30 cellular contexts compared by ENCODE assay signal in genomic region chr1:54777431-54777830, GRCh38. TPM values are rescaled to one million over a fixed set of nuclear protein-coding genes. Genes with fewer than 3 reads are reported as not detected.
DNase-seq lines count a peak whose midpoint lies in the region; ATAC-seq, FAIRE-seq and TF ChIP-seq lines count a peak whose summit lies in the region.
"Had no signal": no experiment of that assay in that cellular context is flagged by ENCODE, and none has a peak within 500 bp of the region (broad histone marks: within the 10 kb centered on the region; RNA-seq: fewer than 3 reads in every experiment).

No MANE protein-coding gene starts in this region.

- peaks cover 2% of the 10 kb centered on the region; the same call in 1 of the 2 replicates for H3K79me1 ChIP-seq in H1 (ENCODE audit: low read depth, low read length)

- no peak for DNase-seq in heart right ventricle
- no peak for DNase-seq in left ventricle myocardium inferior
- peak; percentile 10 for DNase-seq in LHCN-M2 (ENCODE audit: low read depth)
- DNase-seq in H1 (ENCODE audit: low read depth in 1 of 2, low spot score in 2 of 2): no peak
- no peak for DNase-seq in activated CD8-positive, alpha-beta T cell treated with anti-CD3 and anti-CD28 coated beads for 36 hours
- no peak for DNase-seq in right lobe of liver
- DNase-seq: AML-193; CD4-positive, alpha-beta T cell; COR-L47; DMS53; H7; HFFc6; NCI-H1092 treated with DMSO at 0.1 percent for 48 hours; NCI-H187 treated with DMSO at 0.1 percent for 48 hours; NCI-H2171 treated with DMSO at 0.1 percent for 48 hours; NCI-H524; NCI-H774; PC-9; SHP77 had no signal

- peak in 6 of 8 donors; percentile 60 to 81 (median 70) for ATAC-seq in heart right ventricle
- no peak for ATAC-seq in activated CD8-positive, alpha-beta T cell treated with anti-CD3 and anti-CD28 coated beads for 36 hours
- no peak for ATAC-seq in HG02571 (IDR thresholded peaks at IDR 0.05; ENCODE audit: unreplicated experiment)
- no peak for ATAC-seq in right lobe of liver

- no peak for TF ChIP-seq RAD21 in H1 (IDR thresholded peaks at IDR 0.05 in 1 of 2, conservative IDR thresholded peaks at IDR 0.05 in 1 of 2; ENCODE audit: low read depth in 2 of 2, low read length in 2 of 2)

- POLR2A ChIA-PET in H1 (lab: Charles Lee; ENCODE audit: partially characterized antibody): interaction anchor here (1.4 kb wide), 1 partner anchor 14 kb away, joined by 5 read pairs; the partner anchor contains the start of gene PARS2
- POLR2A ChIA-PET in activated CD8-positive, alpha-beta T cell treated with anti-CD3 and anti-CD28 coated beads for 36 hours (lab: Charles Lee): no interaction called here

- no peak overlapping the region for H4K8ac ChIP-seq in H1 (ENCODE audit: extremely low read depth, insufficient read depth, low read length)

- 0 out of 2 replicates have a peak overlapping the region, but pooled peaks have one; percentile 32 for H2AK5ac ChIP-seq in H1 (ENCODE audit: low read depth, low read length)

- H3K18ac ChIP-seq in H1 (ENCODE audit: extremely low read depth, low read length): no peak overlapping the region

- no peak overlapping the region for H3K4me3 Mint-ChIP-seq in activated CD8-positive, alpha-beta T cell treated with anti-CD3 and anti-CD28 coated beads for 36 hours
- H3K4me3 Mint-ChIP-seq: CD4-positive, alpha-beta T cell; HFFc6; IgD-negative memory B cell had no signal

- no peaks in the 10 kb centered on the region for H3K36me3 Mint-ChIP-seq in activated CD8-positive, alpha-beta T cell treated with anti-CD3 and anti-CD28 coated beads for 36 hours (ENCODE audit: low read depth)

- H2BK20ac ChIP-seq in H1 (ENCODE audit: low read length): no peak overlapping the region

- H3K23ac ChIP-seq in H1 (ENCODE audit: insufficient read length): no peak overlapping the region

- intact Hi-C loops in heart right ventricle (cut with DNase I): no loop called here
- intact Hi-C loops in left ventricle myocardium inferior (cut with micrococcal nuclease): no loop called here
- intact Hi-C loops in activated CD8-positive, alpha-beta T cell treated with anti-CD3 and anti-CD28 coated beads for 36 hours (cut with micrococcal nuclease): no loop called here
- intact Hi-C loops in right lobe of liver (cut with DNase I): no loop called here

- H3K4me1 ChIP-seq in heart right ventricle: peaks cover 0 to 7% (median 0%) of the 10 kb centered on the region in 9 donors
- H3K4me1 ChIP-seq in left ventricle myocardium inferior: peaks cover 14% of the 10 kb centered on the region
- peaks cover 0 to 4% (median 3%) of the 10 kb centered on the region in 4 experiments; a peak in 2 of 7 replicates for H3K4me1 ChIP-seq in H1 (replicated peaks in 1 of 4; ENCODE audit: control insufficient read depth in 3 of 4, insufficient read depth in 4 of 4, low read length in 3 of 4)
- H3K4me1 ChIP-seq in stomach smooth muscle (ENCODE audit: control insufficient read depth, insufficient read depth, low read length): peaks cover 19% of the 10 kb centered on the region
- H3K4me1 ChIP-seq in right lobe of liver: peaks cover 0 to 4% (median 0%) of the 10 kb centered on the region in 4 donors

- no peak for TF ChIP-seq POLR2A in H1 (IDR thresholded peaks at IDR 0.05; ENCODE audit: control extremely low read depth in 1 of 2, low read depth in 2 of 2, low read length in 2 of 2)
- TF ChIP-seq POLR2A in right lobe of liver (IDR thresholded peaks at IDR 0.05): no peak

- H3K56ac ChIP-seq in H1 (replicated peaks; ENCODE audit: insufficient read length, low read depth, low read length): no peak overlapping the region

- H3K14ac ChIP-seq in H1 (ENCODE audit: insufficient read length): no peak overlapping the region

- peaks cover 5% of the 10 kb centered on the region; the same call in 1 of the 2 replicates for H3K23me2 ChIP-seq in H1 (ENCODE audit: low read depth, low read length)

- H4K91ac ChIP-seq in H1 (replicated peaks; ENCODE audit: insufficient read length, low read length): no peak overlapping the region

- peak overlapping the region; percentile 88; the same call in 1 of the 2 replicates for H2BK15ac ChIP-seq in H1 (ENCODE audit: low read length)

- H3K27me3 Mint-ChIP-seq in activated CD8-positive, alpha-beta T cell treated with anti-CD3 and anti-CD28 coated beads for 36 hours: no peaks in the 10 kb centered on the region
- H3K27me3 Mint-ChIP-seq: CD4-positive, alpha-beta T cell had no signal

- no peak overlapping the region for H2BK12ac ChIP-seq in H1 (ENCODE audit: low read depth, low read length)

- no peak overlapping the region for H2AFZ ChIP-seq in H1 (ENCODE audit: low read length)
- H2AFZ ChIP-seq: PC-9 had no signal

- H3K9ac ChIP-seq in H1 (replicated peaks in 1 of 4; ENCODE audit: extremely low read depth in 1 of 4, low read depth in 3 of 4, low read length in 3 of 4): no peak overlapping the region
- no peak overlapping the region for H3K9ac ChIP-seq in stomach smooth muscle (ENCODE audit: low read length in 2 of 2)
- H3K9ac ChIP-seq: BLaER1 treated with 17β-estradiol and CSF1 and Interleukin-3, amounts not matched to agents 10 nM and 100 nM; KMS-11 had no signal

- no peaks in the 10 kb centered on the region for H3K4me1 Mint-ChIP-seq in activated CD8-positive, alpha-beta T cell treated with anti-CD3 and anti-CD28 coated beads for 36 hours (ENCODE audit: low read depth)

- no peak overlapping the region for H3K4me2 ChIP-seq in H1 (ENCODE audit: insufficient read depth in 1 of 2, low read depth in 2 of 2, low read length in 2 of 2)
- H3K4me2 ChIP-seq: BLaER1 treated with 17β-estradiol and CSF1 and Interleukin-3, amounts not matched to agents 10 nM and 100 nM; KMS-11; PC-9 had no signal

- TF ChIP-seq CTCF in heart right ventricle (IDR thresholded peaks at IDR 0.05) (no peak), left ventricle myocardium inferior (IDR thresholded peaks at IDR 0.05; ENCODE audit: borderline replicate concordance) (no peak), H1 (IDR thresholded peaks at IDR 0.05; ENCODE audit: control extremely low read depth in 1 of 3, insufficient read depth in 1 of 3, low read depth in 1 of 3, low read length in 3 of 3) (no peak), right lobe of liver (IDR thresholded peaks at IDR 0.05) (no peak)
- TF ChIP-seq CTCF in activated CD8-positive, alpha-beta T cell treated with anti-CD3 and anti-CD28 coated beads for 36 hours (IDR thresholded peaks at IDR 0.05): no peak

- H2BK5ac ChIP-seq in H1 (ENCODE audit: low read depth, low read length): no peak overlapping the region

- H3K4me3 ChIP-seq in heart right ventricle (no peak overlapping the region), left ventricle myocardium inferior (no peak overlapping the region), H1 (ENCODE audit: extremely low read depth in 1 of 4, insufficient read depth in 2 of 4, low read depth in 3 of 4, low read length in 4 of 4) (no peak overlapping the region), stomach smooth muscle (ENCODE audit: low read length in 2 of 2) (no peak overlapping the region), right lobe of liver (no peak overlapping the region)
- H3K4me3 ChIP-seq: BLaER1 treated with 17β-estradiol and CSF1 and Interleukin-3, amounts not matched to agents 10 nM and 100 nM; PC-9 had no signal

- peak overlapping the region in 1 of 10 donors; percentile 40 for H3K27ac ChIP-seq in heart right ventricle
- no peak overlapping the region for H3K27ac ChIP-seq in left ventricle myocardium inferior (replicated peaks)
- H3K27ac ChIP-seq in H1 (ENCODE audit: low read depth, low read length): no peak overlapping the region
- H3K27ac ChIP-seq in stomach smooth muscle (ENCODE audit: low read length): peak overlapping the region; percentile 60
- H3K27ac ChIP-seq in right lobe of liver: no peak overlapping the region
- H3K27ac ChIP-seq: BLaER1 treated with 17β-estradiol and CSF1 and Interleukin-3, amounts not matched to agents 10 nM and 100 nM; HL-60; KMS-11; PC-9 had no signal

- TF ChIP-seq EP300 in H1 (IDR thresholded peaks at IDR 0.05; ENCODE audit: borderline replicate concordance in 1 of 2, low read depth in 2 of 2, low read length in 2 of 2): no peak

- no peak overlapping the region for H2BK120ac ChIP-seq in H1 (replicated peaks; ENCODE audit: low read depth, low read length)

- H3K27me3 ChIP-seq in heart right ventricle (peaks cover 4 to 36% (median 23%) of the 10 kb centered on the region in 7 donors), left ventricle myocardium inferior (ENCODE audit: low read depth) (peaks cover 40% of the 10 kb centered on the region), H1 (replicated peaks in 1 of 4; ENCODE audit: control insufficient read depth in 3 of 4, extremely low read depth in 1 of 4, insufficient read depth in 3 of 4, low read length in 3 of 4) (peaks cover 14 to 25% (median 21%) of the 10 kb centered on the region in 4 experiments; a peak in 6 of 7 replicates), stomach smooth muscle (ENCODE audit: control insufficient read depth in 1 of 2, insufficient read depth in 2 of 2, low read length in 2 of 2) (peaks cover 13 to 15% of the 10 kb centered on the region in 2 donors), right lobe of liver (no peaks in the 10 kb centered on the region)
- H3K27me3 ChIP-seq: BLaER1 treated with 17β-estradiol and CSF1 and Interleukin-3, amounts not matched to agents 10 nM and 100 nM had no signal

- H3K9me3 ChIP-seq in heart right ventricle: no peaks in the 10 kb centered on the region
- H3K9me3 ChIP-seq in left ventricle myocardium inferior (replicated peaks): no peaks in the 10 kb centered on the region
- no peaks in the 10 kb centered on the region for H3K9me3 ChIP-seq in H1 (ENCODE audit: insufficient read depth in 2 of 2, low read depth in 1 of 2, low read length in 1 of 2)
- H3K9me3 ChIP-seq in stomach smooth muscle (ENCODE audit: control insufficient read depth in 2 of 2, low read length in 2 of 2): no peaks in the 10 kb centered on the region
- no peaks in the 10 kb centered on the region for H3K9me3 ChIP-seq in right lobe of liver
- H3K9me3 ChIP-seq: BLaER1 treated with 17β-estradiol and CSF1 and Interleukin-3, amounts not matched to agents 10 nM and 100 nM had no signal

- FAIRE-seq in H1 (lab: Jason Lieb, UNC): no peak
- FAIRE-seq: A204.1, GM18507 had no signal

- CTCF ChIA-PET in H1 (lab: Charles Lee; ENCODE audit: partially characterized antibody): interaction anchor here (0.9 to 4.7 kb wide), 4 partner anchors 11 to 23 kb away, joined by 4 to 31 read pairs (median 5); partner anchors contain the start of gene TTC22
- CTCF ChIA-PET in activated CD8-positive, alpha-beta T cell treated with anti-CD3 and anti-CD28 coated beads for 36 hours (lab: Charles Lee): interaction anchor here (1.1 to 1.9 kb wide), 2 partner anchors 12 to 15 kb away, joined by 3 to 6 read pairs; no protein-coding TSS in a partner anchor

- no peaks in the 10 kb centered on the region for H3K9me3 Mint-ChIP-seq in activated CD8-positive, alpha-beta T cell treated with anti-CD3 and anti-CD28 coated beads for 36 hours
- H3K9me3 Mint-ChIP-seq: CD4-positive, alpha-beta T cell had no signal

- H3K36me3 ChIP-seq in heart right ventricle: no peaks in the 10 kb centered on the region
- no peaks in the 10 kb centered on the region for H3K36me3 ChIP-seq in left ventricle myocardium inferior
- H3K36me3 ChIP-seq in H1 (ENCODE audit: control insufficient read depth in 2 of 4, insufficient read depth in 4 of 4, low read length in 3 of 4): no peaks in the 10 kb centered on the region
- no peaks in the 10 kb centered on the region for H3K36me3 ChIP-seq in stomach smooth muscle (ENCODE audit: control insufficient read depth in 2 of 2, insufficient read depth in 2 of 2, low read length in 2 of 2)
- H3K36me3 ChIP-seq in right lobe of liver: no peaks in the 10 kb centered on the region
- H3K36me3 ChIP-seq: BLaER1 treated with 17β-estradiol and CSF1 and Interleukin-3, amounts not matched to agents 10 nM and 100 nM had no signal

- H4K20me1 ChIP-seq in H1 (replicated peaks in 1 of 2; ENCODE audit: control insufficient read depth in 1 of 2, insufficient read depth in 2 of 2, low read length in 2 of 2): no peaks in the 10 kb centered on the region
- H4K20me1 ChIP-seq: BLaER1 treated with 17β-estradiol and CSF1 and Interleukin-3, amounts not matched to agents 10 nM and 100 nM had no signal

- H4K5ac ChIP-seq in H1 (ENCODE audit: insufficient read length, low read depth, low read length): no peak overlapping the region

- no peak overlapping the region for H3K4ac ChIP-seq in H1 (replicated peaks; ENCODE audit: insufficient read length, low read depth, low read length)

- H3K79me2 ChIP-seq in H1 (ENCODE audit: control insufficient read depth in 1 of 2, insufficient read depth in 2 of 2, low read length in 2 of 2): no peaks in the 10 kb centered on the region

- no peak overlapping the region for H3K27ac Mint-ChIP-seq in activated CD8-positive, alpha-beta T cell treated with anti-CD3 and anti-CD28 coated beads for 36 hours
- H3K27ac Mint-ChIP-seq: CD4-positive, alpha-beta T cell; HFFc6; IgD-negative memory B cell had no signal

- WGBS in heart right ventricle, 2 donors: 47 to 49% methylated on average over 4 of the region's 4 CpGs
- WGBS in H1 (ENCODE audit: extremely low coverage in 1 of 2, insufficient coverage in 1 of 2, insufficient read length in 1 of 2, insufficient replicate concordance in 2 of 2, low coverage in 1 of 2, low lambda C conversion rate in 2 of 2, missing lambda C conversion rate in 1 of 2), 2 experiments: 92% methylated on average over 4 of the region's 4 CpGs; no CpG with 5 or more reads in 1 of the 2 experiments
- WGBS in right lobe of liver (ENCODE audit: insufficient coverage, low coverage, low lambda C conversion rate, missing lambda C conversion rate): 80% methylated on average over 4 of the region's 4 CpGs

RNA-seq across cellular contexts. Expression of gene PARS2, which starts 13.1 kb away (rescaled TPM):
- total RNA-seq in heart right ventricle (1 to 10 TPM; 3.7 to 5.6 (median 4.2) TPM), left ventricle myocardium inferior (5.1 TPM), LHCN-M2 (2014; rRNA removed) (4.6 and 5.2 TPM in 2 replicates), right lobe of liver (1 to 10 TPM; 3.2 to 5.4 (median 4.0) TPM)
- polyA plus RNA-seq in heart right ventricle (1 to 10 TPM in 1 of 2 donors, under 1 TPM in 1; 0.80 to 3.8 TPM), H1 (2011; rRNA removed) (8.9 and 11.8 TPM in 2 replicates)
- 3.7 TPM for polyA plus RNA-seq in LHCN-M2 (2012)
- 10.0 and 10.4 TPM in 2 replicates for total RNA-seq in H1 (2021; fragmentation: NEBNext Ultra II Directional; extraction: Animal tissue kit (Norgen Biotek cat#: 25700))
- polyA plus RNA-seq in H1 (2011; cell fraction: cytosol; rRNA removed): 8.8 TPM
- polyA plus RNA-seq in H1 (2011; cell fraction: nucleus; rRNA removed): 7.3 TPM
- polyA plus RNA-seq in H1 (2012, experiment 1 of 2): 9.4 to 12.3 TPM (median 11.0 TPM) in 4 replicates
- polyA plus RNA-seq in H1 (2012, experiment 2 of 2): 14.0 TPM
- 6.6 TPM for polyA plus RNA-seq in H1 (2013, experiment 1 of 2)
- 6.2 TPM for polyA plus RNA-seq in H1 (2013, experiment 2 of 2)
- 13.0 and 15.7 TPM in 2 replicates for polyA minus RNA-seq in H1 (2011; rRNA and poly(A)+ RNA removed)
- 7.8 TPM for polyA minus RNA-seq in H1 (2011; cell fraction: cytosol; rRNA and poly(A)+ RNA removed)
- polyA minus RNA-seq in H1 (2011; cell fraction: nucleus; rRNA and poly(A)+ RNA removed): 7.3 TPM
- total RNA-seq in activated CD8-positive, alpha-beta T cell treated with anti-CD3 and anti-CD28 coated beads for 36 hours: 1 to 10 TPM; 6.0 to 6.7 TPM
- total RNA-seq: CD4-positive, alpha-beta T cell had no signal

RNA-seq across cellular contexts. Expression of gene TTC22, which starts 23.7 kb away (rescaled TPM):
- total RNA-seq in heart right ventricle (1 to 10 TPM in 1 of 10 donors, under 1 TPM in 4, not detected in 5; 0.13 to 1.0 (median 0.17) TPM), left ventricle myocardium inferior (0.14 TPM), LHCN-M2 (2014; rRNA removed) (not detected in 2 replicates), right lobe of liver (1 to 10 TPM; 2.7 to 8.9 (median 4.7) TPM)
- polyA plus RNA-seq in heart right ventricle (under 1 TPM; 0.06 to 0.15 TPM), H1 (2011; rRNA removed) (1.00 and 1.7 TPM in 2 replicates)
- polyA plus RNA-seq in LHCN-M2 (2012): not detected
- 1.1 and 1.6 TPM in 2 replicates for total RNA-seq in H1 (2021; fragmentation: NEBNext Ultra II Directional; extraction: Animal tissue kit (Norgen Biotek cat#: 25700))
- 1.4 TPM for polyA plus RNA-seq in H1 (2011; cell fraction: cytosol; rRNA removed)
- polyA plus RNA-seq in H1 (2011; cell fraction: nucleus; rRNA removed): 2.3 TPM
- 0.83 to 0.94 TPM (median 0.94 TPM) in 4 replicates for polyA plus RNA-seq in H1 (2012, experiment 1 of 2)
- polyA plus RNA-seq in H1 (2012, experiment 2 of 2): 0.43 TPM
- 0.83 TPM for polyA plus RNA-seq in H1 (2013, experiment 1 of 2)
- 0.70 TPM for polyA plus RNA-seq in H1 (2013, experiment 2 of 2)
- 0.49 and 0.79 TPM in 2 replicates for polyA minus RNA-seq in H1 (2011; rRNA and poly(A)+ RNA removed)
- 0.66 TPM for polyA minus RNA-seq in H1 (2011; cell fraction: cytosol; rRNA and poly(A)+ RNA removed)
- 0.80 TPM for polyA minus RNA-seq in H1 (2011; cell fraction: nucleus; rRNA and poly(A)+ RNA removed)
- 1 to 10 TPM; 3.3 to 3.5 TPM for total RNA-seq in activated CD8-positive, alpha-beta T cell treated with anti-CD3 and anti-CD28 coated beads for 36 hours
- total RNA-seq: Daoy, G401, HFFc6, RPMI7951 had no signal

Comparison
In these comparisons a context has a peak if more than half of its experiments do, and no peak if none do; other contexts are left out.
1. ATAC-seq: peak in heart right ventricle (6 of 8); none in activated CD8-positive, alpha-beta T cell treated with anti-CD3 and anti-CD28 coated beads for 36 hours (single experiment), HG02571 (single experiment) and right lobe of liver (0 of 4).